Comparison of ENCODE assay signal across 25 cellular contexts in the genomic region with DNA sequence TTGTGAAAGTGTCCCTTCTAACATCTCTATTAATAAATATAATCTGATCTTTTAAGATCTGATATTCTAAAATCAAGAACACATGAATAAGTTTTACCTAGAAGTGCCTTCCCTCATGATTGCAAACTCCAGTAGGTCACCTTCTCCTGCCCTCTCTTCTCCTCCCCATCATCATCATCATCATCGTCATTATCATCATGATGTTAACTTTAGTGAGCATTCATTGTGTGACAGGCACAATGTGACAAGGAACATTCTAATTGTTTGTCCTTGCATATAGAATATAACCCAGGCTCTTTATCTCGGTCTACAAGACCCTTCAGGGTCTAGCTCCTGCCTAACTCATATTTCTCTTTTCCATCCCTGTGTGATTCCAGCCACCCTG. TPM values are rescaled to one million over a fixed set of nuclear protein-coding genes. Genes with fewer than 3 reads are reported as not detected.
DNase-seq lines count a peak whose midpoint lies in the region; ATAC-seq, FAIRE-seq and TF ChIP-seq lines count a peak whose summit lies in the region.
"Had no signal": no experiment of that assay in that cellular context is flagged by ENCODE, and none has a peak within 500 bp of the region (broad histone marks: within the 10 kb centered on the region; RNA-seq: fewer than 3 reads in every experiment).

No MANE protein-coding gene starts in this region.

- H4K20me1 ChIP-seq in HepG2 (ENCODE audit: insufficient read depth, low read length) (no peaks in the 10 kb centered on the region), Karpas-422 (ENCODE audit: insufficient read depth, low read depth, low read length) (no peaks in the 10 kb centered on the region)
- H4K20me1 ChIP-seq: BLaER1 had no signal

- CTCF ChIA-PET in HepG2 (lab: Yijun Ruan, JAX; ENCODE audit: low intra/inter-chr PET ratio, low total read pairs) = no interaction called here

- H2BK15ac ChIP-seq in mesenchymal stem cell (ENCODE audit: low read depth, poor library complexity, severe bottlenecking) = no peak overlapping the region

- H2AK5ac ChIP-seq in mesenchymal stem cell (ENCODE audit: low read length, severe bottlenecking) = no peak overlapping the region

- H3K27ac ChIP-seq in HepG2 (ENCODE audit: extremely low read length, insufficient read depth, low read length) (no peak overlapping the region), right lobe of liver (no peak overlapping the region), mesenchymal stem cell (ENCODE audit: low read length, poor library complexity, severe bottlenecking) (no peak overlapping the region), vagina (peak overlapping the region; percentile 10), Karpas-422 (ENCODE audit: low read length) (no peak overlapping the region)
- H3K27ac ChIP-seq: BLaER1, Peyer's patch had no signal

- no peak for FAIRE-seq in HepG2 (lab: Jason Lieb, UNC)
- FAIRE-seq: GM12892, H1 had no signal

- H3K36me3 ChIP-seq in HepG2 (replicated peaks in 1 of 2; ENCODE audit: control insufficient read depth in 1 of 2, insufficient read depth in 2 of 2, low read length in 2 of 2) = no peaks in the 10 kb centered on the region
- no peaks in the 10 kb centered on the region for H3K36me3 ChIP-seq in right lobe of liver
- no peaks in the 10 kb centered on the region for H3K36me3 ChIP-seq in mesenchymal stem cell (ENCODE audit: control insufficient read depth in 1 of 2, insufficient read depth in 2 of 2, low read depth in 1 of 2, low read length in 2 of 2)
- H3K36me3 ChIP-seq in vagina = no peaks in the 10 kb centered on the region
- no peaks in the 10 kb centered on the region for H3K36me3 ChIP-seq in Karpas-422 (ENCODE audit: insufficient read depth, low read length)
- H3K36me3 ChIP-seq: BLaER1, Peyer's patch had no signal

- H3K4me3 Mint-ChIP-seq in central memory CD8-positive, alpha-beta T cell = no peak overlapping the region
- H3K4me3 Mint-ChIP-seq: CD4-positive, CD25-positive, alpha-beta regulatory T cell had no signal

- intact Hi-C loops in HepG2 (cut with micrococcal nuclease; ENCODE audit: unreplicated experiment) = no loop called here
- intact Hi-C loops in right lobe of liver (cut with DNase I) = no loop called here
- intact Hi-C loops in vagina (cut with DNase I) = no loop called here

- no peak overlapping the region for H4K8ac ChIP-seq in mesenchymal stem cell (ENCODE audit: low read length)

- no peaks in the 10 kb centered on the region for H3K79me1 ChIP-seq in mesenchymal stem cell (replicated peaks; ENCODE audit: low read length, poor library complexity, severe bottlenecking)

- no peak overlapping the region for H2BK120ac ChIP-seq in mesenchymal stem cell (ENCODE audit: low read depth, low read length)

- H3K4me2 ChIP-seq in HepG2 (ENCODE audit: low read depth, low read length) = no peak overlapping the region
- H3K4me2 ChIP-seq in mesenchymal stem cell (ENCODE audit: low read length, poor library complexity, severe bottlenecking) = no peak overlapping the region
- H3K4me2 ChIP-seq in Karpas-422 (ENCODE audit: low read depth, low read length, poor library complexity, severe bottlenecking) = no peak overlapping the region
- H3K4me2 ChIP-seq: BLaER1 had no signal

- no peaks in the 10 kb centered on the region for H3K9me3 Mint-ChIP-seq in central memory CD8-positive, alpha-beta T cell
- H3K9me3 Mint-ChIP-seq: CD4-positive, CD25-positive, alpha-beta regulatory T cell had no signal

- no peak overlapping the region for H4K91ac ChIP-seq in mesenchymal stem cell (ENCODE audit: low read length)

- no peaks in the 10 kb centered on the region for H3K27me3 Mint-ChIP-seq in central memory CD8-positive, alpha-beta T cell
- H3K27me3 Mint-ChIP-seq: CD4-positive, CD25-positive, alpha-beta regulatory T cell had no signal

- no peak overlapping the region for H2AFZ ChIP-seq in HepG2 (ENCODE audit: low read length)
- H2AFZ ChIP-seq in mesenchymal stem cell (ENCODE audit: low read depth, low read length) = no peak overlapping the region
- no peak overlapping the region for H2AFZ ChIP-seq in Karpas-422 (ENCODE audit: low read length)

- POLR2A ChIA-PET in HepG2 (lab: Yijun Ruan, JAX) = no interaction called here

- DNase-seq in HepG2 (ENCODE audit: low spot score) = no peak
- no peak for DNase-seq in right lobe of liver
- no peak for DNase-seq in central memory CD8-positive, alpha-beta T cell (ENCODE audit: low spot score in 2 of 2)
- DNase-seq in mesenchymal stem cell = no peak
- no peak for DNase-seq in vagina (ENCODE audit: extremely low spot score in 2 of 2)
- no peak for DNase-seq in Karpas-422
- DNase-seq in T-helper 2 cell = no peak
- DNase-seq: 8988T; CD4-positive, CD25-positive, alpha-beta regulatory T cell; DMS153; DND-41; KG1; MM.1S; NCI-H1694; NCI-H2029 treated with DMSO at 0.1 percent for 48 hours; NCI-H446 treated with DMSO at 0.1 percent for 48 hours; NCI-H526; Peyer's patch had no signal

- TF ChIP-seq RAD21 in HepG2 (CRISPR knock-in tag; IDR thresholded peaks at IDR 0.05) = no peak

- H3K4me3 ChIP-seq in HepG2 (replicated peaks in 1 of 3; ENCODE audit: insufficient read depth in 1 of 3, low read depth in 2 of 3, low read length in 3 of 3) (no peak overlapping the region), right lobe of liver (no peak overlapping the region), mesenchymal stem cell (ENCODE audit: insufficient read depth in 1 of 2, low read depth in 1 of 2, low read length in 2 of 2) (no peak overlapping the region), vagina (no peak overlapping the region), Karpas-422 (ENCODE audit: low read length) (no peak overlapping the region)
- H3K4me3 ChIP-seq: BLaER1, Peyer's patch had no signal

- no peak overlapping the region for H3K14ac ChIP-seq in mesenchymal stem cell (ENCODE audit: low read length in 2 of 2)

- H3K23ac ChIP-seq in mesenchymal stem cell (ENCODE audit: low read length in 2 of 2) = no peak overlapping the region

- H3K27me3 ChIP-seq in HepG2 (ENCODE audit: control insufficient read depth in 1 of 2, insufficient read depth in 2 of 2, low read length in 2 of 2) (no peaks in the 10 kb centered on the region; a peak in 1 of 5 replicates), right lobe of liver (no peaks in the 10 kb centered on the region), mesenchymal stem cell (ENCODE audit: control insufficient read depth in 1 of 2, insufficient read depth in 1 of 2, low read length in 2 of 2) (no peaks in the 10 kb centered on the region), vagina (no peaks in the 10 kb centered on the region), Karpas-422 (ENCODE audit: low read length) (no peaks in the 10 kb centered on the region)
- H3K27me3 ChIP-seq: BLaER1, Peyer's patch had no signal

- TF ChIP-seq POLR2A in HepG2 (IDR thresholded peaks at IDR 0.05; ENCODE audit: insufficient read depth in 1 of 2, low read depth in 2 of 2, low read length in 2 of 2) (no peak), right lobe of liver (IDR thresholded peaks at IDR 0.05) (no peak), vagina (IDR thresholded peaks at IDR 0.05) (no peak)

- H3K9ac ChIP-seq in HepG2 (ENCODE audit: insufficient read depth, low read depth, low read length) (no peak overlapping the region), mesenchymal stem cell (ENCODE audit: low read length) (peak overlapping the region; percentile 93), Karpas-422 (ENCODE audit: low read length) (no peak overlapping the region)
- H3K9ac ChIP-seq: BLaER1 had no signal

- no peaks in the 10 kb centered on the region for H3K9me3 ChIP-seq in HepG2 (ENCODE audit: low read length)
- no peaks in the 10 kb centered on the region for H3K9me3 ChIP-seq in right lobe of liver
- no peaks in the 10 kb centered on the region for H3K9me3 ChIP-seq in mesenchymal stem cell (ENCODE audit: control insufficient read depth, low read length)
- H3K9me3 ChIP-seq in vagina = no peaks in the 10 kb centered on the region
- H3K9me3 ChIP-seq in Karpas-422 (ENCODE audit: low read length) = no peaks in the 10 kb centered on the region
- H3K9me3 ChIP-seq: BLaER1, Peyer's patch had no signal

- H3K9me2 ChIP-seq in Karpas-422 (replicated peaks; ENCODE audit: insufficient read depth, low read length) = no peaks in the 10 kb centered on the region

- no TSS peak for BruUV-seq in HepG2 (replicated peaks; lab: Mats Ljungman, UMichigan)

- H3K36me3 Mint-ChIP-seq in central memory CD8-positive, alpha-beta T cell (ENCODE audit: insufficient read depth) = peaks cover 3% of the 10 kb centered on the region

- H3K4me1 ChIP-seq in HepG2 (ENCODE audit: insufficient read depth, low read length) (no peaks in the 10 kb centered on the region), right lobe of liver (no peaks in the 10 kb centered on the region), mesenchymal stem cell (ENCODE audit: control insufficient read depth, insufficient read depth, low read depth, low read length) (no peaks in the 10 kb centered on the region), vagina (peaks cover 15% of the 10 kb centered on the region), Karpas-422 (ENCODE audit: low read length) (no peaks in the 10 kb centered on the region)
- H3K4me1 ChIP-seq: BLaER1, Peyer's patch had no signal

- in situ Hi-C loops in HepG2 (cut with HindIII; ENCODE audit: extremely low pct_ligation_motif_present, low pct_unique_long_range_greater_than_20kb) = no loop called here

- no peak overlapping the region for H3K18ac ChIP-seq in mesenchymal stem cell (ENCODE audit: low read depth in 1 of 2, low read length in 2 of 2)

- ATAC-seq in HepG2 = no peak
- no peak for ATAC-seq in right lobe of liver
- ATAC-seq in central memory CD8-positive, alpha-beta T cell (replicated peaks; ENCODE audit: extremely low read depth, poor library complexity, severe bottlenecking) = no peak
- ATAC-seq in GM18867 (IDR thresholded peaks at IDR 0.05; ENCODE audit: unreplicated experiment) = no peak
- ATAC-seq: HCT116, SK-N-SH treated with all-trans-retinoic acid at 6 μM for 48 hours had no signal

- no peak overlapping the region for H2BK5ac ChIP-seq in mesenchymal stem cell (ENCODE audit: low read depth, low read length, poor library complexity, severe bottlenecking)

- H3K4ac ChIP-seq in mesenchymal stem cell (ENCODE audit: low read depth in 1 of 2, low read length in 2 of 2) = no peak overlapping the region

- no peaks in the 10 kb centered on the region for H3K4me1 Mint-ChIP-seq in central memory CD8-positive, alpha-beta T cell
- H3K4me1 Mint-ChIP-seq: CD4-positive, CD25-positive, alpha-beta regulatory T cell had no signal

- 15% methylated on average over 2 of the region's 2 CpGs for WGBS in HepG2 (ENCODE audit: low lambda C conversion rate)
- 68% methylated on average over 2 of the region's 2 CpGs for WGBS in right lobe of liver (ENCODE audit: insufficient coverage, low coverage, low lambda C conversion rate, missing lambda C conversion rate)
- 98% methylated on average over 2 of the region's 2 CpGs for WGBS in mesenchymal stem cell

- H3K79me2 ChIP-seq in HepG2 (ENCODE audit: insufficient read depth, low read length) = no peaks in the 10 kb centered on the region
- H3K79me2 ChIP-seq in Karpas-422 (ENCODE audit: low read length) = no peaks in the 10 kb centered on the region

- no peak for TF ChIP-seq CTCF in HepG2 (CRISPR knock-in tag; IDR thresholded peaks at IDR 0.05)
- no peak for TF ChIP-seq CTCF in right lobe of liver (IDR thresholded peaks at IDR 0.05)
- TF ChIP-seq CTCF in vagina (IDR thresholded peaks at IDR 0.05) = no peak

- H2BK12ac ChIP-seq in mesenchymal stem cell (ENCODE audit: low read length in 2 of 2) = peak overlapping the region in 1 of 2 experiments; percentile 76

- TF ChIP-seq EP300 in HepG2 (IDR thresholded peaks at IDR 0.05; ENCODE audit: low read depth in 2 of 2, low read length in 2 of 2) (no peak), HepG2 (CRISPR knock-in tag; IDR thresholded peaks at IDR 0.05; ENCODE audit: borderline replicate concordance) (no peak)

- peak overlapping the region; percentile 68 for H3K27ac Mint-ChIP-seq in central memory CD8-positive, alpha-beta T cell (ENCODE audit: low read depth)
- H3K27ac Mint-ChIP-seq: CD4-positive, CD25-positive, alpha-beta regulatory T cell had no signal

RNA-seq across cellular contexts. Expression of gene CUBN, which starts 51.7 kb away (rescaled TPM):
- total RNA-seq in HepG2 (2016; rRNA removed; fragmentation: Illumina TruSeq; extraction: Trizol) (0.08 and 0.27 TPM in 2 replicates), right lobe of liver (under 1 TPM; 0.07 to 0.74 (median 0.27) TPM), vagina (4.4 TPM)
- 0.10 TPM in 1 of 2 replicates, not detected in the other for total RNA-seq in HepG2 (2016; cell fraction: cytosol; rRNA removed; fragmentation: Illumina TruSeq; extraction: Trizol; ENCODE audit: low read depth)
- 0.06 and 0.35 TPM in 2 replicates for total RNA-seq in HepG2 (2016; cell fraction: insoluble cytoplasmic fraction; rRNA removed; fragmentation: Illumina TruSeq; extraction: Trizol)
- total RNA-seq in HepG2 (2016; cell fraction: membrane; rRNA removed; fragmentation: Illumina TruSeq; extraction: Trizol) = 0.12 and 0.21 TPM in 2 replicates
- total RNA-seq in HepG2 (2016; cell fraction: nucleus; rRNA removed; fragmentation: Illumina TruSeq; extraction: Trizol) = 0.50 and 0.56 TPM in 2 replicates
- 0.17 and 0.32 TPM in 2 replicates for polyA plus RNA-seq in HepG2 (2011; rRNA removed)
- polyA plus RNA-seq in HepG2 (2011; cell fraction: cytosol; rRNA removed) = 0.05 and 0.06 TPM in 2 replicates
- 0.24 and 0.43 TPM in 2 replicates for polyA plus RNA-seq in HepG2 (2011; cell fraction: nucleus; rRNA removed)
- polyA plus RNA-seq in HepG2 (2012) = 0.01 and 0.03 TPM in 2 replicates
- 0.05 TPM in 1 of 2 replicates, not detected in the other for polyA plus RNA-seq in HepG2 (2016; cell fraction: cytosol; fragmentation: Illumina TruSeq; extraction: Trizol; ENCODE audit: low read depth)
- 0.02 TPM in 1 of 2 replicates, not detected in the other for polyA plus RNA-seq in HepG2 (2016; cell fraction: insoluble cytoplasmic fraction; fragmentation: Illumina TruSeq; extraction: Trizol; ENCODE audit: low read depth)
- polyA plus RNA-seq in HepG2 (2016; cell fraction: membrane; fragmentation: Illumina TruSeq; extraction: Trizol; ENCODE audit: low read depth) = not detected in 2 replicates
- 0.48 and 0.52 TPM in 2 replicates for polyA plus RNA-seq in HepG2 (2016; cell fraction: nucleus; fragmentation: Illumina TruSeq; extraction: Trizol; ENCODE audit: insufficient read depth, low read depth)
- 0.07 and 0.24 TPM in 2 replicates for polyA minus RNA-seq in HepG2 (2011; rRNA and poly(A)+ RNA removed; ENCODE audit: low replicate concordance)
- 0.10 TPM in 1 of 2 replicates, not detected in the other for polyA minus RNA-seq in HepG2 (2011; cell fraction: cytosol; rRNA and poly(A)+ RNA removed)
- 1.1 and 1.7 TPM in 2 replicates for polyA minus RNA-seq in HepG2 (2011; cell fraction: nucleus; rRNA and poly(A)+ RNA removed)
- polyA plus RNA-seq in mesenchymal stem cell (2013, experiment 1 of 2) = 1.2 TPM
- polyA plus RNA-seq in mesenchymal stem cell (2013, experiment 2 of 2) = 0.86 TPM
- total RNA-seq in Karpas-422 (2014; rRNA removed; shearing (Covaris generic); ENCODE audit: low replicate concordance) = 0.18 TPM in 1 of 2 replicates, not detected in the other
- total RNA-seq: HT-29 had no signal
